In the genomic region with DNA sequence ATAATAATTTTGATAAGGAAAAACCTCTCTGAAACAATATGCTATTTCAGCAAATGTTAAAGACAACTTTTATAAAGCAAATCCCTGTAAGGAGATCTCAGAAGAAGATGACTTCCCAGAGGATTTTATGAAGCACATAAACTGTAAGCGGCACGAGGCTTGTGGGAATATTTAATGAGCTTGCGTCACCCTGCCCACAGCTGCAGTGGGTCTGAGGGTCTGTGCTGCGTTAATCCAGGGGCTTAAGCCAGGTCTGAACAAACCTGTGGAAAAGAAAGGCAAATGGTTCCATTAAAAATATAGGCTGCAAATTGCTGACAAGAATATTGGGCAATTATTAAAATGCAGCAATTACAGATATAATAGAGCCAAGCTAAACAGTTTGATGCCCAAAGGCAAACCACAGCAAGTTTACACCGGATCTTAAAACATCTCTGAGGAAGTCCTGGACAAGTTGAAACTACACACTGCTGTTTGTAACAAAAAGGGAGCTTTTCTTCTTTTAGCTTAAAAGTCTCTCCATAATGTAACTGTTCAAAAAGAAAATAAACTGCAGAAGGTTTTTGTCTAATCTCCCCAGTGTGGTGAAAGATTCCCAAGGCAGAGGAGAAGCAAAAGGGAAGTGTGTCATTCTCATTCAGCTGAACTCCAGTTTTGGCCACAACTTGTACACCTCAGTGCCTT, we compare ENCODE assay signal across 3 cellular contexts.
TF ChIP-seq lines count a peak whose summit lies in the region.

No MANE protein-coding gene starts in this region.

TF ChIP-seq in A549, 52 proteins besides CTCF, POLR2A, EP300 and RAD21:
- TF ChIP-seq, protein P1, sequence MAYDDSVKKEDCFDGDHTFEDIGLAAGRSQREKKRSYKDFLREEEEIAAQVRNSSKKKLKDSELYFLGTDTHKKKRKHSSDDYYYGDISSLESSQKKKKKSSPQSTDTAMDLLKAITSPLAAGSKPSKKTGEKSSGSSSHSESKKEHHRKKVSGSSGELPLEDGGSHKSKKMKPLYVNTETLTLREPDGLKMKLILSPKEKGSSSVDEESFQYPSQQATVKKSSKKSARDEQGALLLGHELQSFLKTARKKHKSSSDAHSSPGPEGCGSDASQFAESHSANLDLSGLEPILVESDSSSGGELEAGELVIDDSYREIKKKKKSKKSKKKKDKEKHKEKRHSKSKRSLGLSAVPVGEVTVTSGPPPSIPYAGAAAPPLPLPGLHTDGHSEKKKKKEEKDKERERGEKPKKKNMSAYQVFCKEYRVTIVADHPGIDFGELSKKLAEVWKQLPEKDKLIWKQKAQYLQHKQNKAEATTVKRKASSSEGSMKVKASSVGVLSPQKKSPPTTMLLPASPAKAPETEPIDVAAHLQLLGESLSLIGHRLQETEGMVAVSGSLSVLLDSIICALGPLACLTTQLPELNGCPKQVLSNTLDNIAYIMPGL (CRISPR knock-in tag; IDR thresholded peaks at IDR 0.05; ENCODE audit: borderline replicate concordance), result no peak
- TF ChIP-seq ZFP36 (IDR thresholded peaks at IDR 0.05; ENCODE audit: borderline replicate concordance, partially characterized antibody) (no peak), CHD2 (IDR thresholded peaks at IDR 0.05; ENCODE audit: low read length, partially characterized antibody) (no peak), POLR2AphosphoS2 (conservative IDR thresholded peaks at IDR 0.05; ENCODE audit: low read length) (no peak), NR3C1 (IDR thresholded peaks at IDR 0.05) (no peak), HOXB13 (CRISPR knock-in tag; IDR thresholded peaks at IDR 0.05; ENCODE audit: low read depth) (no peak), EHF (CRISPR knock-in tag; IDR thresholded peaks at IDR 0.05) (no peak), RARB (CRISPR knock-in tag; IDR thresholded peaks at IDR 0.05) (no peak), HDAC2 (IDR thresholded peaks at IDR 0.05) (no peak), EHMT2 (IDR thresholded peaks at IDR 0.05; ENCODE audit: low read depth) (no peak), SREBF2 (IDR thresholded peaks at IDR 0.05) (no peak), HOXB5 (CRISPR knock-in tag; IDR thresholded peaks at IDR 0.05) (no peak), NPAS2 (CRISPR knock-in tag; IDR thresholded peaks at IDR 0.05; ENCODE audit: borderline replicate concordance) (no peak), RFX5 (IDR thresholded peaks at IDR 0.05) (no peak), NFE2L2 (conservative IDR thresholded peaks at IDR 0.05; ENCODE audit: low read length) (no peak)
- TF ChIP-seq, protein P2, sequence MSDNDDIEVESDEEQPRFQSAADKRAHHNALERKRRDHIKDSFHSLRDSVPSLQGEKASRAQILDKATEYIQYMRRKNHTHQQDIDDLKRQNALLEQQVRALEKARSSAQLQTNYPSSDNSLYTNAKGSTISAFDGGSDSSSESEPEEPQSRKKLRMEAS (IDR thresholded peaks at IDR 0.05), result no peak
- TF ChIP-seq, protein P3, sequence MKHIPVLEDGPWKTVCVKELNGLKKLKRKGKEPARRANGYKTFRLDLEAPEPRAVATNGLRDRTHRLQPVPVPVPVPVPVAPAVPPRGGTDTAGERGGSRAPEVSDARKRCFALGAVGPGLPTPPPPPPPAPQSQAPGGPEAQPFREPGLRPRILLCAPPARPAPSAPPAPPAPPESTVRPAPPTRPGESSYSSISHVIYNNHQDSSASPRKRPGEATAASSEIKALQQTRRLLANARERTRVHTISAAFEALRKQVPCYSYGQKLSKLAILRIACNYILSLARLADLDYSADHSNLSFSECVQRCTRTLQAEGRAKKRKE (CRISPR knock-in tag; IDR thresholded peaks at IDR 0.05; ENCODE audit: low read depth), result no peak
- TF ChIP-seq, protein P4, sequence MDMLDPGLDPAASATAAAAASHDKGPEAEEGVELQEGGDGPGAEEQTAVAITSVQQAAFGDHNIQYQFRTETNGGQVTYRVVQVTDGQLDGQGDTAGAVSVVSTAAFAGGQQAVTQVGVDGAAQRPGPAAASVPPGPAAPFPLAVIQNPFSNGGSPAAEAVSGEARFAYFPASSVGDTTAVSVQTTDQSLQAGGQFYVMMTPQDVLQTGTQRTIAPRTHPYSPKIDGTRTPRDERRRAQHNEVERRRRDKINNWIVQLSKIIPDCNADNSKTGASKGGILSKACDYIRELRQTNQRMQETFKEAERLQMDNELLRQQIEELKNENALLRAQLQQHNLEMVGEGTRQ (IDR thresholded peaks at IDR 0.05), result no peak
- TF ChIP-seq, protein P5, sequence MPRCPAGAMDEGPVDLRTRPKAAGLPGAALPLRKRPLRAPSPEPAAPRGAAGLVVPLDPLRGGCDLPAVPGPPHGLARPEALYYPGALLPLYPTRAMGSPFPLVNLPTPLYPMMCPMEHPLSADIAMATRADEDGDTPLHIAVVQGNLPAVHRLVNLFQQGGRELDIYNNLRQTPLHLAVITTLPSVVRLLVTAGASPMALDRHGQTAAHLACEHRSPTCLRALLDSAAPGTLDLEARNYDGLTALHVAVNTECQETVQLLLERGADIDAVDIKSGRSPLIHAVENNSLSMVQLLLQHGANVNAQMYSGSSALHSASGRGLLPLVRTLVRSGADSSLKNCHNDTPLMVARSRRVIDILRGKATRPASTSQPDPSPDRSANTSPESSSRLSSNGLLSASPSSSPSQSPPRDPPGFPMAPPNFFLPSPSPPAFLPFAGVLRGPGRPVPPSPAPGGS (IDR thresholded peaks at IDR 0.05), result no peak

TF ChIP-seq in GM12878, 131 proteins besides CTCF, POLR2A, EP300 and RAD21:
- 0 out of 2 replicates have a peak, but pooled peaks have one; percentile 21 for TF ChIP-seq EED (IDR thresholded peaks at IDR 0.05; ENCODE audit: low read depth)
- TF ChIP-seq SPI1 (IDR thresholded peaks at IDR 0.05; ENCODE audit: borderline replicate concordance, insufficient read depth, low read depth, low read length), result 0 out of 2 replicates have a peak, but pooled peaks have one; percentile 18
- TF ChIP-seq DPF2 (IDR thresholded peaks at IDR 0.05), result no peak
TF ChIP-seq in GM12878: peak in this region for 2.

TF ChIP-seq in GM23338, 12 proteins besides CTCF, POLR2A, EP300 and RAD21:
- no peak for TF ChIP-seq CREB1 (CRISPR knock-in tag; IDR thresholded peaks at IDR 0.05; ENCODE audit: low read depth)
- TF ChIP-seq, protein P6, sequence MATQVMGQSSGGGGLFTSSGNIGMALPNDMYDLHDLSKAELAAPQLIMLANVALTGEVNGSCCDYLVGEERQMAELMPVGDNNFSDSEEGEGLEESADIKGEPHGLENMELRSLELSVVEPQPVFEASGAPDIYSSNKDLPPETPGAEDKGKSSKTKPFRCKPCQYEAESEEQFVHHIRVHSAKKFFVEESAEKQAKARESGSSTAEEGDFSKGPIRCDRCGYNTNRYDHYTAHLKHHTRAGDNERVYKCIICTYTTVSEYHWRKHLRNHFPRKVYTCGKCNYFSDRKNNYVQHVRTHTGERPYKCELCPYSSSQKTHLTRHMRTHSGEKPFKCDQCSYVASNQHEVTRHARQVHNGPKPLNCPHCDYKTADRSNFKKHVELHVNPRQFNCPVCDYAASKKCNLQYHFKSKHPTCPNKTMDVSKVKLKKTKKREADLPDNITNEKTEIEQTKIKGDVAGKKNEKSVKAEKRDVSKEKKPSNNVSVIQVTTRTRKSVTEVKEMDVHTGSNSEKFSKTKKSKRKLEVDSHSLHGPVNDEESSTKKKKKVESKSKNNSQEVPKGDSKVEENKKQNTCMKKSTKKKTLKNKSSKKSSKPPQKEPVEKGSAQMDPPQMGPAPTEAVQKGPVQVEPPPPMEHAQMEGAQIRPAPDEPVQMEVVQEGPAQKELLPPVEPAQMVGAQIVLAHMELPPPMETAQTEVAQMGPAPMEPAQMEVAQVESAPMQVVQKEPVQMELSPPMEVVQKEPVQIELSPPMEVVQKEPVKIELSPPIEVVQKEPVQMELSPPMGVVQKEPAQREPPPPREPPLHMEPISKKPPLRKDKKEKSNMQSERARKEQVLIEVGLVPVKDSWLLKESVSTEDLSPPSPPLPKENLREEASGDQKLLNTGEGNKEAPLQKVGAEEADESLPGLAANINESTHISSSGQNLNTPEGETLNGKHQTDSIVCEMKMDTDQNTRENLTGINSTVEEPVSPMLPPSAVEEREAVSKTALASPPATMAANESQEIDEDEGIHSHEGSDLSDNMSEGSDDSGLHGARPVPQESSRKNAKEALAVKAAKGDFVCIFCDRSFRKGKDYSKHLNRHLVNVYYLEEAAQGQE (IDR thresholded peaks at IDR 0.05; ENCODE audit: unreplicated experiment), result no peak
- TF ChIP-seq ZNF114 (CRISPR knock-in tag; IDR thresholded peaks at IDR 0.05), result no peak
- TF ChIP-seq EZH2 (IDR thresholded peaks at IDR 0.05; ENCODE audit: low read depth, unreplicated experiment), result no peak
- TF ChIP-seq STAT1 (IDR thresholded peaks at IDR 0.05; ENCODE audit: unreplicated experiment), result no peak
- TF ChIP-seq, protein P7, sequence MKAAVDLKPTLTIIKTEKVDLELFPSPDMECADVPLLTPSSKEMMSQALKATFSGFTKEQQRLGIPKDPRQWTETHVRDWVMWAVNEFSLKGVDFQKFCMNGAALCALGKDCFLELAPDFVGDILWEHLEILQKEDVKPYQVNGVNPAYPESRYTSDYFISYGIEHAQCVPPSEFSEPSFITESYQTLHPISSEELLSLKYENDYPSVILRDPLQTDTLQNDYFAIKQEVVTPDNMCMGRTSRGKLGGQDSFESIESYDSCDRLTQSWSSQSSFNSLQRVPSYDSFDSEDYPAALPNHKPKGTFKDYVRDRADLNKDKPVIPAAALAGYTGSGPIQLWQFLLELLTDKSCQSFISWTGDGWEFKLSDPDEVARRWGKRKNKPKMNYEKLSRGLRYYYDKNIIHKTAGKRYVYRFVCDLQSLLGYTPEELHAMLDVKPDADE (IDR thresholded peaks at IDR 0.05), result no peak
- TF ChIP-seq POLR2AphosphoS5 (IDR thresholded peaks at IDR 0.05; ENCODE audit: low read depth), result no peak
- no peak for TF ChIP-seq EZH2phosphoT487 (IDR thresholded peaks at IDR 0.05; ENCODE audit: unreplicated experiment)
